Comparison of ENCODE assay signal across 8 cellular contexts in genomic region chr19:47315125-47315821, GRCh38. TPM values are rescaled to one million over a fixed set of nuclear protein-coding genes. Genes with fewer than 3 reads are reported as not detected.
DNase-seq lines count a peak whose midpoint lies in the region; ATAC-seq and TF ChIP-seq lines count a peak whose summit lies in the region.

No MANE protein-coding gene starts in this region.

- H3K36me3 Mint-ChIP-seq in HFFc6 (ENCODE audit: low read depth): 0 out of 2 replicates have a peak, but pooled peaks cover 4% of the 10 kb centered on the region

- peak overlapping the region; percentile 86 for H3K27ac Mint-ChIP-seq in HFFc6

- peaks cover 4% of the 10 kb centered on the region for H3K27me3 Mint-ChIP-seq in HFFc6 (ENCODE audit: insufficient read depth)

- H3K36me3 ChIP-seq in A673 (ENCODE audit: insufficient read depth, low read length, poor library complexity, severe bottlenecking) (no peaks in the 10 kb centered on the region), sigmoid colon (no peaks in the 10 kb centered on the region)

- H3K27me3 ChIP-seq in A673 (replicated peaks; ENCODE audit: insufficient read depth, low read depth, low read length, poor library complexity): no peaks in the 10 kb centered on the region
- peaks cover 0 to 22% (median 16%) of the 10 kb centered on the region in 3 donors for H3K27me3 ChIP-seq in sigmoid colon

- peak overlapping the region; percentile 42 for H3K4me3 Mint-ChIP-seq in HFFc6

- peak; percentile 78 for DNase-seq in A673 (ENCODE audit: low spot score)
- peak; percentile 85 for DNase-seq in HFFc6
- peak; percentile 67 for DNase-seq in UCSD-AML1 (lab: John Stamatoyannopoulos, UW; ENCODE audit: unreplicated experiment)
- DNase-seq in globus pallidus (ENCODE audit: low spot score): peak; percentile 53
- DNase-seq in sigmoid colon: peak; percentile 81
- DNase-seq in NCI-H2171 (lab: John Stamatoyannopoulos, UW): no peak
- DNase-seq in activated effector memory CD4-positive, alpha-beta T cell treated with anti-CD3 and anti-CD28 coated beads, Interleukin-2, amount 50 U/mL, for 16 hours: no peak

- no peaks in the 10 kb centered on the region for H3K4me1 ChIP-seq in A673 (ENCODE audit: insufficient read depth, low read length, poor library complexity, severe bottlenecking)
- no peaks in the 10 kb centered on the region for H3K4me1 ChIP-seq in sigmoid colon

- no peak overlapping the region for H3K27ac ChIP-seq in A673 (ENCODE audit: low read depth, low read length, poor library complexity, severe bottlenecking)
- H3K27ac ChIP-seq in sigmoid colon: peak overlapping the region in 2 of 4 donors; percentile 34 to 61

- intact Hi-C loops in A673 (cut with micrococcal nuclease; ENCODE audit: unreplicated experiment) (no loop called here), sigmoid colon (cut with DNase I) (no loop called here)

- H3K9me3 ChIP-seq in A673 (ENCODE audit: low read depth, low read length, poor library complexity, severe bottlenecking) (no peaks in the 10 kb centered on the region), sigmoid colon (no peaks in the 10 kb centered on the region)

- H3K4me3 ChIP-seq in A673 (ENCODE audit: low read depth, low read length, poor library complexity, severe bottlenecking): no peak overlapping the region
- H3K4me3 ChIP-seq in sigmoid colon: no peak overlapping the region

- TF ChIP-seq CTCF in A673 (conservative IDR thresholded peaks at IDR 0.05; ENCODE audit: low read depth, low read length) (no peak), HFFc6 (IDR thresholded peaks at IDR 0.05) (no peak), sigmoid colon (IDR thresholded peaks at IDR 0.05) (no peak)

- POLR2A ChIA-PET in A673 (lab: Charles Lee; ENCODE audit: low non-redundant PET): interaction anchor here (0.6 kb wide), 2 partner anchors 63 to 202 kb away, joined by 3 read pairs; partner anchors contain the start of gene ZC3H4

- peak in 3 of 4 donors; percentile 6 to 91 (median 85) for TF ChIP-seq EP300 in sigmoid colon (IDR thresholded peaks at IDR 0.05)

- no peak for TF ChIP-seq POLR2A in sigmoid colon (IDR thresholded peaks at IDR 0.05)

- WGBS in sigmoid colon, 2 donors: 34 to 42% methylated on average over 12 of the region's 12 CpGs

- CTCF ChIA-PET in A673 (lab: Charles Lee): no interaction called here

- no peaks in the 10 kb centered on the region; the same call in 1 of the 2 replicates for H3K9me3 Mint-ChIP-seq in HFFc6

- ATAC-seq in GM18519 (IDR thresholded peaks at IDR 0.05; ENCODE audit: low FRiP score, unreplicated experiment): no peak

- BruUV-seq in A673 (replicated peaks; lab: Mats Ljungman, UMichigan): no TSS peak

- peaks cover 17% of the 10 kb centered on the region for H3K4me1 Mint-ChIP-seq in HFFc6 (ENCODE audit: low read depth)

RNA-seq across cellular contexts. Expression of gene C5AR1, which starts 5.6 kb away (rescaled TPM):
- 0.92 and 1.2 TPM in 2 replicates for total RNA-seq in A673 (2021)
- under 1 TPM; 0.24 to 0.95 (median 0.35) TPM for total RNA-seq in HFFc6 (2021; fragmentation: NEBNext Ultra II Directional; extraction: Animal tissue kit (Norgen Biotek cat#: 25700))
- 10 to 100 TPM in 2 of 4 donors, 1 to 10 TPM in 2; 6.9 to 19.4 (median 8.9) TPM for total RNA-seq in sigmoid colon
- polyA plus RNA-seq in sigmoid colon: 10 to 100 TPM in 1 of 3 donors, 1 to 10 TPM in 2; 5.4 to 10.6 (median 6.7) TPM

RNA-seq across cellular contexts. Expression of gene C5AR2, which starts 16.7 kb away (rescaled TPM):
- total RNA-seq in A673 (2021): 0.04 TPM in 1 of 2 replicates, not detected in the other
- under 1 TPM in 4 of 6 experiments, not detected in 2; 0.03 to 0.14 (median 0.05) TPM for total RNA-seq in HFFc6 (2021; fragmentation: NEBNext Ultra II Directional; extraction: Animal tissue kit (Norgen Biotek cat#: 25700))
- total RNA-seq in sigmoid colon: 1 to 10 TPM; 1.1 to 2.7 (median 1.6) TPM
- 1 to 10 TPM in 1 of 3 donors, under 1 TPM in 2; 0.60 to 1.4 (median 0.69) TPM for polyA plus RNA-seq in sigmoid colon

RNA-seq across cellular contexts. Expression of gene DHX34, which starts 33.8 kb away (rescaled TPM):
- total RNA-seq in A673 (2021): 24.5 and 29.6 TPM in 2 replicates
- 10 to 100 TPM; 11.8 to 14.4 (median 12.6) TPM for total RNA-seq in HFFc6 (2021; fragmentation: NEBNext Ultra II Directional; extraction: Animal tissue kit (Norgen Biotek cat#: 25700))
- 10 to 100 TPM in 2 of 4 donors, 1 to 10 TPM in 2; 8.6 to 11.9 (median 9.6) TPM for total RNA-seq in sigmoid colon
- 10 to 100 TPM in 1 of 3 donors, 1 to 10 TPM in 2; 3.0 to 12.7 (median 3.7) TPM for polyA plus RNA-seq in sigmoid colon

RNA-seq across cellular contexts. Expression of gene INAFM1, which starts 40.6 kb away (rescaled TPM):
- total RNA-seq in A673 (2021) (13.8 and 15.9 TPM in 2 replicates), sigmoid colon (10 to 100 TPM in 3 of 4 donors, 1 to 10 TPM in 1; 8.6 to 16.3 (median 14.8) TPM)
- total RNA-seq in HFFc6 (2021; fragmentation: NEBNext Ultra II Directional; extraction: Animal tissue kit (Norgen Biotek cat#: 25700)): 10 to 100 TPM; 12.0 to 16.2 (median 14.0) TPM
- 10 to 100 TPM in 1 of 3 donors, 1 to 10 TPM in 2; 3.0 to 10.7 (median 7.8) TPM for polyA plus RNA-seq in sigmoid colon

RNA-seq across cellular contexts. Expression of gene CCDC9, which starts 58.9 kb away (rescaled TPM):
- total RNA-seq in A673 (2021) (36.4 and 39.7 TPM in 2 replicates), sigmoid colon (10 to 100 TPM; 13.2 to 33.1 (median 20.9) TPM)
- 10 to 100 TPM; 20.6 to 30.6 (median 23.8) TPM for total RNA-seq in HFFc6 (2021; fragmentation: NEBNext Ultra II Directional; extraction: Animal tissue kit (Norgen Biotek cat#: 25700))
- polyA plus RNA-seq in sigmoid colon: 10 to 100 TPM; 16.2 to 42.8 (median 18.7) TPM

Comparison
In these comparisons a context has a peak if more than half of its experiments do, and no peak if none do; other contexts are left out.
1. DNase-seq: peak in A673 (single experiment), HFFc6 (single experiment), UCSD-AML1 (single experiment), globus pallidus (single experiment) and sigmoid colon (single experiment); none in NCI-H2171 (single experiment) and activated effector memory CD4-positive, alpha-beta T cell treated with anti-CD3 and anti-CD28 coated beads, Interleukin-2, amount 50 U/mL, for 16 hours (single experiment).